Comparison of ENCODE assay signal across 1 cellular context in genomic region chr2:101771226-101771906, GRCh38.
TF ChIP-seq lines count a peak whose summit lies in the region.

No MANE protein-coding gene starts in this region.

TF ChIP-seq in IMR-90, 13 proteins besides CTCF, POLR2A, EP300 and RAD21 (continued from another document):
- no peak for TF ChIP-seq RCOR1 (IDR thresholded peaks at IDR 0.05; ENCODE audit: insufficient replicate concordance, low read length)
- no peak for TF ChIP-seq CEBPB (IDR thresholded peaks at IDR 0.05; ENCODE audit: low read depth, low read length)
- no peak for TF ChIP-seq NFE2L2 (IDR thresholded peaks at IDR 0.05; ENCODE audit: low read depth, low read length)
- no peak for TF ChIP-seq RFX5 (IDR thresholded peaks at IDR 0.05; ENCODE audit: low read depth, low read length)
- no peak for TF ChIP-seq BHLHE40 (IDR thresholded peaks at IDR 0.05; ENCODE audit: low read depth, low read length)
- no peak for TF ChIP-seq SMC3 (IDR thresholded peaks at IDR 0.05; ENCODE audit: low read depth, low read length)
- no peak for TF ChIP-seq MAFK (IDR thresholded peaks at IDR 0.05; ENCODE audit: low read depth, low read length)
- TF ChIP-seq USF2 (IDR thresholded peaks at IDR 0.05; ENCODE audit: low read depth, low read length), result no peak
- TF ChIP-seq MXI1 (IDR thresholded peaks at IDR 0.05; ENCODE audit: borderline replicate concordance, low read depth, low read length), result no peak
- TF ChIP-seq, protein P1, sequence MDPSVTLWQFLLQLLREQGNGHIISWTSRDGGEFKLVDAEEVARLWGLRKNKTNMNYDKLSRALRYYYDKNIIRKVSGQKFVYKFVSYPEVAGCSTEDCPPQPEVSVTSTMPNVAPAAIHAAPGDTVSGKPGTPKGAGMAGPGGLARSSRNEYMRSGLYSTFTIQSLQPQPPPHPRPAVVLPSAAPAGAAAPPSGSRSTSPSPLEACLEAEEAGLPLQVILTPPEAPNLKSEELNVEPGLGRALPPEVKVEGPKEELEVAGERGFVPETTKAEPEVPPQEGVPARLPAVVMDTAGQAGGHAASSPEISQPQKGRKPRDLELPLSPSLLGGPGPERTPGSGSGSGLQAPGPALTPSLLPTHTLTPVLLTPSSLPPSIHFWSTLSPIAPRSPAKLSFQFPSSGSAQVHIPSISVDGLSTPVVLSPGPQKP (IDR thresholded peaks at IDR 0.05; ENCODE audit: borderline replicate concordance, low read depth, low read length), result no peak
- TF ChIP-seq FOS (IDR thresholded peaks at IDR 0.05; ENCODE audit: low read depth, low read length), result no peak
- no peak for TF ChIP-seq MAZ (IDR thresholded peaks at IDR 0.05; ENCODE audit: borderline replicate concordance, low read depth, low read length)
TF ChIP-seq in IMR-90: peak in this region for 0.
